12 cellular contexts compared by ENCODE assay signal in genomic region chr5:5738797-5739489, GRCh38.
A peak's percentile ranks its signal among the peaks of the same experiment; 100 is the strongest.
DNase-seq lines count a peak whose midpoint lies in the region; ATAC-seq, FAIRE-seq and TF ChIP-seq lines count a peak whose summit lies in the region.
"Had no signal": no experiment of that assay in that cellular context is flagged by ENCODE, and none has a peak within 500 bp of the region (broad histone marks: within the 10 kb centered on the region; RNA-seq: fewer than 3 reads in every experiment).

No MANE protein-coding gene starts in this region.

- 0 out of 2 replicates have a peak overlapping the region, but pooled peaks have one; percentile 28 for H2AFZ ChIP-seq in GM23338

- peaks cover 2% of the 10 kb centered on the region; the same call in 1 of the 3 replicates for H3K4me1 Mint-ChIP-seq in GM23338

- no peaks in the 10 kb centered on the region for H3K27me3 ChIP-seq in GM23338 (ENCODE audit: insufficient read depth)
- H3K27me3 ChIP-seq in pancreas, result peaks cover 0 to 4% (median 0%) of the 10 kb centered on the region in 4 donors

- intact Hi-C loops in pancreas (cut with DNase I), result no loop called here

- H3K27ac Mint-ChIP-seq in GM23338, result no peak overlapping the region

- ATAC-seq in GM23338 (no peak), HG03175 (IDR thresholded peaks at IDR 0.05; ENCODE audit: unreplicated experiment) (peak; percentile 77), pancreas (no peak), omental fat pad (ENCODE audit: low FRiP score) (no peak)

- no peak overlapping the region for H3K27ac ChIP-seq in GM23338 (ENCODE audit: low read depth)
- no peak overlapping the region for H3K27ac ChIP-seq in pancreas

- FAIRE-seq in GM19239 (lab: Jason Lieb, UNC) (peak; percentile 80), pancreas (lab: Jason Lieb, UNC) (no peak)

- H3K4me1 ChIP-seq in GM23338 (ENCODE audit: insufficient read depth) (no peaks in the 10 kb centered on the region), pancreas (no peaks in the 10 kb centered on the region)

- peaks cover 14% of the 10 kb centered on the region for H3K9me2 ChIP-seq in GM23338 (ENCODE audit: insufficient read depth)

- DNase-seq in GM19239 (ENCODE audit: insufficient read length, low spot score) (no peak), GM23338 (ENCODE audit: low spot score) (no peak), pancreas (no peak), omental fat pad (ENCODE audit: low spot score) (no peak), SK-N-DZ (ENCODE audit: low spot score) (no peak), GM10266 (ENCODE audit: extremely low spot score) (no peak)
- DNase-seq: activated CD4-positive, alpha-beta T cell treated with anti-CD3 and anti-CD28 coated beads for 4 hours; central memory CD4-positive, alpha-beta T cell; KG1; NCI-H187 treated with DMSO at 0.1 percent for 48 hours; SW 1271 had no signal

- TF ChIP-seq CTCF in GM23338 (conservative IDR thresholded peaks at IDR 0.05; ENCODE audit: low read depth in 2 of 2) (no peak), pancreas (IDR thresholded peaks at IDR 0.05) (no peak), omental fat pad (IDR thresholded peaks at IDR 0.05) (no peak), GM10266 (IDR thresholded peaks at IDR 0.05; ENCODE audit: control insufficient read depth, insufficient read depth, low read depth, missing control alignments) (no peak)

- H3K9me3 ChIP-seq in pancreas, result no peaks in the 10 kb centered on the region

- H3K36me3 Mint-ChIP-seq in GM23338 (ENCODE audit: low read depth), result peaks cover 2% of the 10 kb centered on the region; the same call in 2 of the 3 replicates

- peaks cover 13% of the 10 kb centered on the region for H3K9me3 Mint-ChIP-seq in GM23338

- H3K4me2 ChIP-seq in GM23338, result no peak overlapping the region

- no peaks in the 10 kb centered on the region for H3K27me3 Mint-ChIP-seq in GM23338 (ENCODE audit: insufficient read depth, low read depth, poor library complexity)

- no peaks in the 10 kb centered on the region for H4K20me1 ChIP-seq in GM23338 (replicated peaks; ENCODE audit: insufficient read depth)

- H3K36me3 ChIP-seq in GM23338 (ENCODE audit: insufficient read depth) (no peaks in the 10 kb centered on the region), pancreas (no peaks in the 10 kb centered on the region)

- 37 to 42% methylated on average over 2 of the region's 2 CpGs for WGBS in pancreas, 2 donors

- H3K79me2 ChIP-seq in GM23338 (replicated peaks; ENCODE audit: insufficient read depth), result no peaks in the 10 kb centered on the region

- no peak overlapping the region for H3K4me3 Mint-ChIP-seq in GM23338

- no peaks in the 10 kb centered on the region for H3F3A ChIP-seq in GM23338 (replicated peaks; ENCODE audit: low read depth)

- H3K4me3 ChIP-seq in GM23338 (no peak overlapping the region), pancreas (no peak overlapping the region)

TF ChIP-seq in GM23338, 12 proteins besides CTCF, POLR2A, EP300 and RAD21 (continues in another document):
- no peak for TF ChIP-seq STAT1 (IDR thresholded peaks at IDR 0.05; ENCODE audit: unreplicated experiment)
- no peak for TF ChIP-seq ZNF462 (CRISPR knock-in tag; IDR thresholded peaks at IDR 0.05)
- no peak for TF ChIP-seq ZNF331 (CRISPR knock-in tag; IDR thresholded peaks at IDR 0.05; ENCODE audit: low read depth)
- TF ChIP-seq EZH2 (IDR thresholded peaks at IDR 0.05; ENCODE audit: low read depth, unreplicated experiment), result no peak
- TF ChIP-seq ETS1 (IDR thresholded peaks at IDR 0.05), result no peak
- no peak for TF ChIP-seq POLR2AphosphoS5 (IDR thresholded peaks at IDR 0.05; ENCODE audit: low read depth)
- TF ChIP-seq EZH2phosphoT487 (IDR thresholded peaks at IDR 0.05; ENCODE audit: unreplicated experiment), result no peak
- no peak for TF ChIP-seq JUNB (IDR thresholded peaks at IDR 0.05; ENCODE audit: unreplicated experiment)
- TF ChIP-seq ZNF114 (CRISPR knock-in tag; IDR thresholded peaks at IDR 0.05), result no peak
- no peak for TF ChIP-seq CREB1 (CRISPR knock-in tag; IDR thresholded peaks at IDR 0.05; ENCODE audit: low read depth)
- TF ChIP-seq NANOG (IDR thresholded peaks at IDR 0.05; ENCODE audit: borderline replicate concordance), result no peak
